Comparison of ENCODE assay signal across 14 cellular contexts in the genomic region with DNA sequence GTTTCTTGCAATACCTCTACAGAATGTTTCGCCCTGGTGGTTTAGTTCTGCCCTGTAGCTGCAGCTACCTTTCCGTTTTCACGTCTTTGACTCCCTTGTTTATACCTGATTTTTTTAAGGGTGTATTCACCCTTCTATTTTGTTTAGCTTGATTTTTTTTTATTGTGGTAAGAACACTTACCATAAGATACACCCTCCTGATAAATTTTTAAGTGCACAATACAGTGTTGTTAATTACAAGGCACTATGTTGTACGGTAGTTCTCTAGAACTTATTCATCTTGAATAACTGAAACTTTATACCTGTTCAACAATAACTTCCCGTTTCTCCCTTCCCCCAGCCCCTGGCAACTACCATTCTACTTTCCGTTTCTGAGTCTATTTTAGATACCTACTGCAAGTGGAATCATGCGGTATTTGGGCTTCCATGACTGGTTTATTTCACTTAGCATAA. TPM values are rescaled to one million over a fixed set of nuclear protein-coding genes. Genes with fewer than 3 reads are reported as not detected.
DNase-seq lines count a peak whose midpoint lies in the region; ATAC-seq and TF ChIP-seq lines count a peak whose summit lies in the region.
"Had no signal": no experiment of that assay in that cellular context is flagged by ENCODE, and none has a peak within 500 bp of the region (broad histone marks: within the 10 kb centered on the region; RNA-seq: fewer than 3 reads in every experiment).

No MANE protein-coding gene starts in this region.

- H3K9me3 Mint-ChIP-seq in activated naive CD4-positive, alpha-beta T cell treated with anti-CD3 and anti-CD28 coated beads, Interleukin-2, amount 50 U/mL, for 72 hours = peaks cover 8 to 11% of the 10 kb centered on the region in 2 donors
- no peaks in the 10 kb centered on the region for H3K9me3 Mint-ChIP-seq in effector memory CD8-positive, alpha-beta T cell
- H3K9me3 Mint-ChIP-seq: HFFc6 had no signal

- H3K79me2 ChIP-seq in DOHH2 (ENCODE audit: control insufficient read depth, low read length) = no peaks in the 10 kb centered on the region

- peak overlapping the region; percentile 41 for H3K4me2 ChIP-seq in DOHH2 (ENCODE audit: low read length)

- no peaks in the 10 kb centered on the region for H3K36me3 ChIP-seq in DOHH2 (ENCODE audit: control insufficient read depth, low read length)

- H3F3A ChIP-seq in DOHH2 (ENCODE audit: control insufficient read depth, insufficient read depth) = no peaks in the 10 kb centered on the region

- no peaks in the 10 kb centered on the region for H3K27me3 ChIP-seq in DOHH2 (ENCODE audit: control insufficient read depth, low read length)

- no peaks in the 10 kb centered on the region for H3K9me2 ChIP-seq in DOHH2 (replicated peaks; ENCODE audit: control insufficient read depth, low read length)

- H3K4me3 Mint-ChIP-seq in effector memory CD8-positive, alpha-beta T cell = no peak overlapping the region
- H3K4me3 Mint-ChIP-seq: HFFc6 had no signal

- H4K20me1 ChIP-seq in DOHH2 (ENCODE audit: control insufficient read depth, insufficient read depth, low read depth, low read length) = no peaks in the 10 kb centered on the region

- no peak overlapping the region for H3K27ac ChIP-seq in DOHH2 (ENCODE audit: low read depth, low read length)
- H3K27ac ChIP-seq: C4-2B had no signal

- TF ChIP-seq CTCF in DOHH2 (IDR thresholded peaks at IDR 0.05; ENCODE audit: low read depth, low read length, poor library complexity, severe bottlenecking) = no peak

- H3K27me3 Mint-ChIP-seq in effector memory CD8-positive, alpha-beta T cell = no peaks in the 10 kb centered on the region

- H3K36me3 Mint-ChIP-seq in activated naive CD4-positive, alpha-beta T cell treated with anti-CD3 and anti-CD28 coated beads, Interleukin-2, amount 50 U/mL, for 72 hours = peaks cover 9 to 17% of the 10 kb centered on the region in 2 donors
- no peaks in the 10 kb centered on the region for H3K36me3 Mint-ChIP-seq in effector memory CD8-positive, alpha-beta T cell (ENCODE audit: insufficient read depth)

- no peak for DNase-seq in activated naive CD4-positive, alpha-beta T cell treated with anti-CD3 and anti-CD28 coated beads, Interleukin-2, amount 50 U/mL, for 72 hours (ENCODE audit: low spot score in 2 of 2)
- no peak for DNase-seq in NK-92 (lab: John Stamatoyannopoulos, UW; ENCODE audit: unreplicated experiment)
- no peak for DNase-seq in effector memory CD8-positive, alpha-beta T cell
- DNase-seq: activated CD4-positive, alpha-beta T cell treated with anti-CD3 and anti-CD28 coated beads for 1 hour; effector CD8-positive, alpha-beta T cell; HFFc6; NCI-H1105; NCI-H446; nucleus accumbens had no signal

- peak overlapping the region in 1 of 2 donors; percentile 51 for H3K27ac Mint-ChIP-seq in activated naive CD4-positive, alpha-beta T cell treated with anti-CD3 and anti-CD28 coated beads, Interleukin-2, amount 50 U/mL, for 72 hours
- H3K27ac Mint-ChIP-seq in effector memory CD8-positive, alpha-beta T cell = no peak overlapping the region

- peaks cover 12 to 18% of the 10 kb centered on the region in 2 donors for H3K4me1 Mint-ChIP-seq in effector memory CD8-positive, alpha-beta T cell (ENCODE audit: low read depth in 2 of 2)

- no peaks in the 10 kb centered on the region for H3K9me3 ChIP-seq in DOHH2 (ENCODE audit: control insufficient read depth, insufficient read depth, low read length)

- 0 out of 2 replicates have a peak overlapping the region, but pooled peaks have one; percentile 4 for H3K4me3 ChIP-seq in DOHH2 (ENCODE audit: low read length)

- H3K4me1 ChIP-seq in DOHH2 (ENCODE audit: control insufficient read depth, low read length) = peaks cover 30% of the 10 kb centered on the region

- ATAC-seq in GM18511 (IDR thresholded peaks at IDR 0.05; ENCODE audit: unreplicated experiment) = peak; percentile 69
- peak; percentile 59 for ATAC-seq in HG03175 (IDR thresholded peaks at IDR 0.05; ENCODE audit: unreplicated experiment)
- peak; percentile 24 to 33 for ATAC-seq in activated naive CD4-positive, alpha-beta T cell treated with anti-CD3 and anti-CD28 coated beads, Interleukin-2, amount 50 U/mL, for 72 hours
- ATAC-seq in HG03135 (IDR thresholded peaks at IDR 0.05; ENCODE audit: unreplicated experiment) = no peak
- no peak for ATAC-seq in effector memory CD8-positive, alpha-beta T cell (replicated peaks)

RNA-seq across cellular contexts. Expression of gene NABP1, which starts 48.9 kb away (rescaled TPM):
- 10 to 100 TPM; 53.7 to 59.7 TPM for total RNA-seq in activated naive CD4-positive, alpha-beta T cell treated with anti-CD3 and anti-CD28 coated beads, Interleukin-2, amount 50 U/mL, for 72 hours

Comparison
In these comparisons a context has a peak if more than half of its experiments do, and no peak if none do; other contexts are left out.
1. ATAC-seq: peak in GM18511 (single experiment), HG03175 (single experiment) and activated naive CD4-positive, alpha-beta T cell treated with anti-CD3 and anti-CD28 coated beads, Interleukin-2, amount 50 U/mL, for 72 hours (2 of 2); none in HG03135 (single experiment) and effector memory CD8-positive, alpha-beta T cell (single experiment).